Comparison of ENCODE assay signal across 29 cellular contexts in the genomic region with DNA sequence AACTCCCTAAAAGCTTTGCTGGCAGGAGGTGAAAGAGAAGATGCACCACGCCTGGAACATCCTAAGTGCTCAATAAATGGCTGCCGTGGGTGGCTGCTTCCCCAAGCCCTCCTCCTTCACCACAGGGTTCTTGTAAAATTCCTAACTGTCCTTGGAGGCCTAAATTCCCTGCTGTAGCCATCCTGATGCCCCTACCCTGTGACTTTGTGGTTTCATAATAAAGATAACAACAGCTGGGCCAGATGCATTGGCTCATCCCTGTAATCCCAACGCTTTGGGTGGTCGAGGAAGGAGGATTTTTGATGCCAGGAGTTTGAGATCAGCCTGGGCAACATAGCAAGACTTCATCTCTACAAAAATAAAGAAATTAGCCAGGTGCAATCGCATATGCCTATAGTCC.
"Had no signal": no experiment of that assay in that cellular context is flagged by ENCODE, and none has a peak within 500 bp of the region (broad histone marks: within the 10 kb centered on the region; RNA-seq: fewer than 3 reads in every experiment).

No MANE protein-coding gene starts in this region.

- H3K4me1 ChIP-seq: adrenal gland, ascending aorta, body of pancreas, breast epithelium had no signal

- H3K27me3 ChIP-seq: adrenal gland, ascending aorta, body of pancreas, brain microvascular endothelial cell, breast epithelium, cardiac muscle cell had no signal

- H3K4me3 ChIP-seq: adrenal gland, ascending aorta, body of pancreas, breast epithelium, cardiac muscle cell had no signal

- DNase-seq: activated effector memory CD4-positive, alpha-beta T cell treated with anti-CD3 and anti-CD28 coated beads, Interleukin-2, amount 50 U/mL, for 16 hours; activated effector memory CD4-positive, alpha-beta T cell treated with Interleukin-2 at 50 U/mL for 16 hours; activated gamma-delta T cell; activated gamma-delta T cell treated with Interleukin-2 at 50 U/mL for 16 hours; activated naive CD4-positive, alpha-beta T cell; activated naive CD4-positive, alpha-beta T cell treated with anti-CD3 and anti-CD28 coated beads for 36 hours; activated naive CD4-positive, alpha-beta T cell treated with anti-CD3 and anti-CD28 coated beads, Interleukin-2, amount 10 ng/mL, durations not matched to agents 7 days and 5 days; activated naive CD4-positive, alpha-beta T cell treated with anti-CD3 and anti-CD28 coated beads, Interleukin-2, amount 50 U/mL, for 16 hours; activated naive CD4-positive, alpha-beta T cell treated with Interleukin-2 at 50 U/mL for 16 hours; activated naive CD8-positive, alpha-beta T cell treated with anti-CD3 and anti-CD28 coated beads for 36 hours; activated naive CD8-positive, alpha-beta T cell treated with anti-CD3 and anti-CD28 coated beads, Interleukin-2, amount 10 ng/mL, durations not matched to agents 7 days and 5 days; activated naive CD8-positive, alpha-beta T cell treated with anti-CD3 and anti-CD28 coated beads, Interleukin-2, amount 50 U/mL, for 24 hours; activated T-cell treated with anti-CD3 and anti-CD28 coated beads, Interleukin-2, amount 50 U/mL, for 1 hour; activated T-cell treated with anti-CD3 and anti-CD28 coated beads, Interleukin-2, amount 50 U/mL, for 24 hours; activated T-cell treated with anti-CD3 and anti-CD28 coated beads, Interleukin-2, amount 50 U/mL, for 4 hours; activated T-cell treated with anti-CD3 and anti-CD28 coated beads, Interleukin-2, amount 50 U/mL, for 48 hours; activated T-cell treated with anti-CD3 and anti-CD28 coated beads, Interleukin-2, amount 50 U/mL, for 72 hours; adrenal gland; amniotic stem cell; anterior cingulate cortex; aorta; body of pancreas; brain microvascular endothelial cell; caudate nucleus; central memory CD4-positive, alpha-beta T cell; cerebellar nuclear complex had no signal

- H3K9me3 ChIP-seq: adrenal gland, ascending aorta, breast epithelium had no signal

- H3K36me3 ChIP-seq: adrenal gland, ascending aorta, brain microvascular endothelial cell, breast epithelium, cardiac muscle cell had no signal

- H3K27ac ChIP-seq: adrenal gland, ascending aorta, body of pancreas, brain microvascular endothelial cell, breast epithelium, cardiac muscle cell had no signal
